Comparison of ENCODE assay signal across 12 cellular contexts in the genomic region with DNA sequence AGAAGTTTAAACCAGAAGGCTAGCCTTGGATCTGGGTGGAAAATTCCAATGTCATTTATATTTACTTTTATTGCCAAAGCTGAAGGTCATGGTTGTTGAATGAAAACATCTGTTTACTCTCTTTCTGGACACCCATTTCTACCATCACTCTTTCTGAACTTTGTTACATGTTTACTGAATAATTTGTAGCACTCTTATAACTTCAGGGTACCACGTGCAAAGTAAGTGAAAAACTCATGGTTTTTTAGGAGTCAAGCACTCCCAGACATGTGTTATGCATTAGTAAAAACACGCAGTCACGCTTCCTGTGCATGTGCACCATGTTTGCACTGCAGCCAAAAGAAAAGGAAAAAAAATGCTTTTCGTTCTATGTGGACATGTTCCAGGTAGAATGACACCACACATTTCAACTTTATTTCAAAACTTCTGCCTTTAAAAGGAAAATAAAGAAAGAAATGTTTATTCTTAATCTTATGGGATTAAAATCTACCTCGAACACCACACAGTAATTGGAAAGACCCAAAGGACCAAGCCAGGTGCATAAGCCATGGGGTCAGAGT. TPM values are rescaled to one million over a fixed set of nuclear protein-coding genes. Genes with fewer than 3 reads are reported as not detected.
A peak's percentile ranks its signal among the peaks of the same experiment; 100 is the strongest.
DNase-seq lines count a peak whose midpoint lies in the region; ATAC-seq, FAIRE-seq and TF ChIP-seq lines count a peak whose summit lies in the region.
"Had no signal": no experiment of that assay in that cellular context is flagged by ENCODE, and none has a peak within 500 bp of the region (broad histone marks: within the 10 kb centered on the region; RNA-seq: fewer than 3 reads in every experiment).

No MANE protein-coding gene starts in this region.

- no peaks in the 10 kb centered on the region for H3K27me3 ChIP-seq in liver (ENCODE audit: control insufficient read depth in 4 of 4, insufficient read depth in 4 of 4, low read length in 3 of 4)
- no peaks in the 10 kb centered on the region for H3K27me3 ChIP-seq in thoracic aorta (replicated peaks; ENCODE audit: insufficient read depth)
- no peaks in the 10 kb centered on the region for H3K27me3 ChIP-seq in foreskin keratinocyte

- H3K9me3 ChIP-seq in liver (ENCODE audit: control insufficient read depth in 4 of 4, low read length in 3 of 4) (no peaks in the 10 kb centered on the region), thoracic aorta (no peaks in the 10 kb centered on the region)
- H3K9me3 ChIP-seq: Caco-2 had no signal

- peak overlapping the region in 1 of 2 donors; percentile 57 for H3K9ac ChIP-seq in liver (ENCODE audit: low read depth in 1 of 2, low read length in 2 of 2)

- WGBS in liver = 22% methylated on average over 5 of the region's 5 CpGs

- H3K4me3 ChIP-seq in liver (ENCODE audit: low read depth in 1 of 3, low read length in 3 of 3) (no peak overlapping the region), thoracic aorta (no peak overlapping the region)
- H3K4me3 ChIP-seq: PC-9 had no signal

- peak; percentile 50 for DNase-seq in HCEC 1CT
- DNase-seq in thoracic aorta (ENCODE audit: low spot score) = no peak
- DNase-seq in foreskin keratinocyte = no peak
- DNase-seq in H54 (ENCODE audit: insufficient read length, low spot score) = no peak
- DNase-seq in COR-L47 (lab: John Stamatoyannopoulos, UW) = no peak
- no peak for DNase-seq in SHP77 (lab: John Stamatoyannopoulos, UW)
- DNase-seq: Caco-2, cerebellar nuclear complex, NCI-H1694 treated with DMSO at 0.1 percent for 48 hours, PC-9 had no signal

- ATAC-seq in thoracic aorta (ENCODE audit: insufficient number of reproducible peaks, low FRiP score, low read depth) (peak; percentile 93), foreskin keratinocyte (no peak)

- no peak for TF ChIP-seq POLR2A in H54 (IDR thresholded peaks at IDR 0.05; ENCODE audit: low read depth, low read length)

- TF ChIP-seq CTCF in liver (IDR thresholded peaks at IDR 0.05; ENCODE audit: low read depth, low read length, missing input control) = no peak
- TF ChIP-seq CTCF in thoracic aorta (IDR thresholded peaks at IDR 0.05) = no peak
- TF ChIP-seq CTCF in foreskin keratinocyte (conservative IDR thresholded peaks at IDR 0.05) = no peak

- H3K4me1 ChIP-seq in liver (ENCODE audit: control insufficient read depth in 4 of 4, insufficient read depth in 4 of 4, low read length in 3 of 4) (peaks cover 0 to 34% (median 6%) of the 10 kb centered on the region in 4 donors), thoracic aorta (ENCODE audit: control insufficient read depth in 1 of 2, low read depth in 2 of 2) (peaks cover 0 to 23% of the 10 kb centered on the region in 2 donors), foreskin keratinocyte (peaks cover 4% of the 10 kb centered on the region)

- FAIRE-seq in endometrium (lab: Jason Lieb, UNC) = peak; percentile 100
- no peak for FAIRE-seq in H54 (lab: Jason Lieb, UNC)

- TF ChIP-seq RAD21 in liver (IDR thresholded peaks at IDR 0.05) = peak; percentile 42 to 56

- H3K27ac ChIP-seq in liver (ENCODE audit: low read depth in 1 of 2, low read length in 2 of 2) (peak overlapping the region; percentile 96), thoracic aorta (peak overlapping the region; percentile 90 to 91), foreskin keratinocyte (no peak overlapping the region)
- H3K27ac ChIP-seq: PC-9 had no signal

- no peaks in the 10 kb centered on the region for H3K36me3 ChIP-seq in liver (ENCODE audit: control insufficient read depth in 4 of 4, insufficient read depth in 3 of 4, low read depth in 1 of 4, low read length in 3 of 4)
- H3K36me3 ChIP-seq in thoracic aorta = no peaks in the 10 kb centered on the region

TF ChIP-seq in liver, 16 proteins besides CTCF, POLR2A, EP300 and RAD21:
- TF ChIP-seq JUND (IDR thresholded peaks at IDR 0.05) = peak; percentile 55 to 83
- TF ChIP-seq RXRA (IDR thresholded peaks at IDR 0.05) = peak; percentile 85 to 96
- TF ChIP-seq, protein P1, sequence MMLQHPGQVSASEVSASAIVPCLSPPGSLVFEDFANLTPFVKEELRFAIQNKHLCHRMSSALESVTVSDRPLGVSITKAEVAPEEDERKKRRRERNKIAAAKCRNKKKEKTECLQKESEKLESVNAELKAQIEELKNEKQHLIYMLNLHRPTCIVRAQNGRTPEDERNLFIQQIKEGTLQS (IDR thresholded peaks at IDR 0.05) = peak; percentile 11
- TF ChIP-seq MAX (IDR thresholded peaks at IDR 0.05) = peak; percentile 94
- TF ChIP-seq FOXA2 (IDR thresholded peaks at IDR 0.05) = peak; percentile 97
- TF ChIP-seq REST (IDR thresholded peaks at IDR 0.05) = peak; percentile 61
- TF ChIP-seq EGR1 (IDR thresholded peaks at IDR 0.05; ENCODE audit: low read depth in 2 of 2) = peak in 1 of 2 donors; percentile 82
- peak; percentile 51 for TF ChIP-seq HNF4G (IDR thresholded peaks at IDR 0.05)
- TF ChIP-seq YY1 (IDR thresholded peaks at IDR 0.05) = peak; percentile 83
- TF ChIP-seq NR2F2 (IDR thresholded peaks at IDR 0.05) = peak; percentile 82
- TF ChIP-seq ZBTB33 (IDR thresholded peaks at IDR 0.05) = peak; percentile 74
- TF ChIP-seq HNF4A (conservative IDR thresholded peaks at IDR 0.05) = peak; percentile 79 to 87
- TF ChIP-seq SP1 (IDR thresholded peaks at IDR 0.05) = peak; percentile 95
- TF ChIP-seq FOXA1 (IDR thresholded peaks at IDR 0.05) = peak; percentile 93
- TF ChIP-seq TAF1 (conservative IDR thresholded peaks at IDR 0.05) = peak; percentile 17
- TF ChIP-seq GABPA (IDR thresholded peaks at IDR 0.05 in 1 of 2, conservative IDR thresholded peaks at IDR 0.05 in 1 of 2) = no peak

RNA-seq across cellular contexts. Expression of gene ADH1C, which starts 31.4 kb away (rescaled TPM):
- total RNA-seq in liver (10 to 100 TPM in 1 of 2 donors, under 1 TPM in 1; 0.84 to 74.3 TPM), thoracic aorta (1 to 10 TPM; 4.5 to 5.4 TPM), foreskin keratinocyte (not detected in 2 replicates)
- polyA plus RNA-seq in liver (100 to 1,000 TPM in 1 of 2 donors, 10 to 100 TPM in 1; 88.3 to 374 TPM), foreskin keratinocyte (not detected in 2 replicates)

RNA-seq across cellular contexts. Expression of gene ADH7, which starts 51.2 kb away (rescaled TPM):
- total RNA-seq in liver (under 1 TPM in 1 of 2 donors, not detected in 1; under 0.01 TPM), thoracic aorta (not detected), foreskin keratinocyte (not detected in 2 replicates)
- polyA plus RNA-seq in liver (not detected), foreskin keratinocyte (not detected in 2 replicates)
- total RNA-seq: Caco-2, PC-9 had no signal
